In the genomic region with DNA sequence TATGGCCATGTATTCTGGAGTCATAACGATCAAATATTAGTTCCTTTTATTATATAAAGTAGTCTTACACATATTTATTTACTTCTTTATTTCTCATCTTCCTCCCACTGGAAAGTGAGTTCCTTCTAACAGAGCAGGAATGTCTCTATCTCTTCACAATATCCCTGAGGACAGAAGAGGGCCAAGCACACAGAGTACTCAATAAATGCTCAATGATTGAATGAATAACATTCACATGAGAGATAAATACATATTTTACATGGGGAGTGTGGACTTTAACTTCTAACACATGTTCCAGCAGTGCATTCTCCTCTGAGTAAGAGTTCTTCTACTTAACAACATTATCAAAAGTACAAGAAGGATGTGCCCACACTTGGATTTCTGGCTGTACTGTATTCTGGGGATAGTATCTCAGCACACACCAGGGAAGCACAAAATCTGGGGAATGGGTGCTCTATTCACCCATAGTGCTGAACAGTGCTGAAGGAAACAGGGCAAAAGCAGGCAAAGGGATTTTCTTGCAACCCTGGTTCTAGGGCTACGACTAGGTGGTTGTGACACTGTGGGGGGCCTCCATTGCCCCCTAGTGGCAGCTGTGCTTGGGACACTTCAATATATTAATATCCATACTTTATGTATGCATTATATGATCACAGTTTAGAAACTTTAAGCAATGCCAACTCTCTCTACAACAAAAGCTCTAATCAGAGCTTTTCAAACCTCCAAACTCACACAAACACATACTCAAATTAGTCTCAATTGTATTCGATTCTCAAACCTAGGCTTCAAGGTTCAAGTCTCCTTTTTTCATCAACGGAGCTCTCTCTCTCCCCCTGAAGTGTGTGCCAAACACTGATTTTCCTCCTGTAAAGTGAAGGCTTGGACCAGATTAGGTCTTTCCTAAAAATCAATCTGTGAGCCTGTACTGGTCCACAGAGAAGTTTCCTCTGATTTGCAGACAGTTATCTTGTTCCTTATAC, we compare ENCODE assay signal across 8 cellular contexts.
DNase-seq lines count a peak whose midpoint lies in the region; ATAC-seq and TF ChIP-seq lines count a peak whose summit lies in the region.

No MANE protein-coding gene starts in this region.

- TF ChIP-seq CTCF in astrocyte of the spinal cord (IDR thresholded peaks at IDR 0.05; ENCODE audit: low read depth, low read length) = peak; percentile 82

- no peak overlapping the region for H3K4me3 ChIP-seq in astrocyte of the spinal cord (ENCODE audit: low read depth, low read length)

- DNase-seq in ELR (ENCODE audit: low read depth) (peak; percentile 42), T-helper 22 cell (ENCODE audit: low read depth) (peak; percentile 7), astrocyte of the spinal cord (ENCODE audit: low read depth, low spot score) (peak; percentile 46), kidney tubule cell (ENCODE audit: low spot score) (peak; percentile 41), NCI-H1092 (lab: John Stamatoyannopoulos, UW) (no peak)
- DNase-seq in stimulated activated CD4-positive, alpha-beta T cell treated with anti-CD3 and anti-CD28 coated beads, TNF-alpha, amount 100 ng/mL, for 1 hour (ENCODE audit: low read depth in 3 of 3, low spot score in 1 of 3) = peak in 2 of 3 donors; percentile 15 to 39

- in situ Hi-C loops in astrocyte of the spinal cord (cut with HindIII; ENCODE audit: low sequenced_read_pairs) = no loop called here

- peak; percentile 97 for ATAC-seq in GM21367 (IDR thresholded peaks at IDR 0.05; ENCODE audit: unreplicated experiment)
- peak; percentile 95 for ATAC-seq in HG03571 (IDR thresholded peaks at IDR 0.05; ENCODE audit: unreplicated experiment)
